Comparison of ENCODE assay signal across 21 cellular contexts in the genomic region with DNA sequence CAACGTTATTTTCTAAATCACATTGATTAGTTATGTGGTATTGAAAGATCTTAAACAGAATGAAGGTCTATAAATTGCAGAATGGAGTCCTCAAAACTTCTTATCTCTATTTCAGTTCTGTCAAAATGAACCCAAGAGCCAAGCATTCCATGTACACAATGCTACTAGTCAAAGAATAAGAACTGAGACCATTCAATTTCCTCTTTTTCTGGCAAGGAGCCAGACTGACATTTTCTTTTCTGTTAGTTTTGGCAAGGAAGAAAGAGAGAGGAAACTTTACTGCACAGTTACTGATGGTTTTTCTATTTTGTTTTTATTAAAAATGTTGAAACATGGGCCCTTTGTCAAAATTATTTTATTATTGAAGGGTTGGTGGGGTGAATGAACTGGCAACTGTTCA.
DNase-seq lines count a peak whose midpoint lies in the region; ATAC-seq and FAIRE-seq lines count a peak whose summit lies in the region.
"Had no signal": no experiment of that assay in that cellular context is flagged by ENCODE, and none has a peak within 500 bp of the region (broad histone marks: within the 10 kb centered on the region; RNA-seq: fewer than 3 reads in every experiment).

No MANE protein-coding gene starts in this region.

- DNase-seq in COR-L47 (lab: John Stamatoyannopoulos, UW), result peak; percentile 18
- DNase-seq in NAMALWA (ENCODE audit: low spot score), result peak; percentile 12
- peak; percentile 43 for DNase-seq in brain pericyte (ENCODE audit: low read depth, low spot score)
- DNase-seq in myocyte (ENCODE audit: low read depth), result peak; percentile 65
- no peak for DNase-seq in urothelium cell line (ENCODE audit: low spot score)
- DNase-seq in inferior parietal cortex (ENCODE audit: extremely low spot score), result no peak
- DNase-seq in SKM-1 treated with dmso at 0.1 percent for 144 hours (lab: John Stamatoyannopoulos, UW; ENCODE audit: unreplicated experiment), result no peak
- DNase-seq: activated CD8-positive, alpha-beta T cell treated with anti-CD3 and anti-CD28 coated beads for 36 hours; activated naive CD4-positive, alpha-beta T cell treated with anti-CD3 and anti-CD28 coated beads, Interleukin-2, amount 50 U/mL, for 16 hours; activated T-cell treated with anti-CD3 and anti-CD28 coated beads, Interleukin-2, amount 50 U/mL, for 48 hours; CD4-positive, alpha-beta T cell; DND-41; esophagus squamous epithelium; kidney; MG63; SHP77; stimulated activated naive CD4-positive, alpha-beta T cell treated with Interleukin-2 at 50 U/mL for 16 hours; T-helper 17 cell; transverse colon had no signal

- FAIRE-seq in urothelium cell line (lab: Jason Lieb, UNC), result no peak
- FAIRE-seq: GM18507, kidney had no signal

- no peak for ATAC-seq in HG03045 (IDR thresholded peaks at IDR 0.05; ENCODE audit: unreplicated experiment)
- ATAC-seq: activated CD8-positive, alpha-beta T cell treated with anti-CD3 and anti-CD28 coated beads for 36 hours; T-helper 17 cell had no signal

Comparison
In these comparisons a context has a peak if more than half of its experiments do, and no peak if none do; other contexts are left out.
1. DNase-seq: peak in COR-L47 (single experiment), NAMALWA (single experiment), brain pericyte (single experiment) and myocyte (single experiment); none in urothelium cell line (single experiment), inferior parietal cortex (single experiment) and SKM-1 treated with dmso at 0.1 percent for 144 hours (single experiment).